In genomic region chr2:229179598-229179997, GRCh38 we compare ENCODE assay signal across 13 cellular contexts.
"Had no signal": no experiment of that assay in that cellular context is flagged by ENCODE, and none has a peak within 500 bp of the region (broad histone marks: within the 10 kb centered on the region; RNA-seq: fewer than 3 reads in every experiment).

No MANE protein-coding gene starts in this region.

- ATAC-seq: left colon; stimulated activated naive CD8-positive, alpha-beta T cell treated with anti-CD3 and anti-CD28 coated beads, Interleukin-15, amount 100 ng/mL, for 72 hours had no signal

- H3K4me1 ChIP-seq: thyroid gland had no signal

- H3K4me3 ChIP-seq: thyroid gland had no signal

- H3K27ac ChIP-seq: brain microvascular endothelial cell, thyroid gland had no signal

- H3K36me3 ChIP-seq: brain microvascular endothelial cell, thyroid gland had no signal

- DNase-seq: activated B cell treated with CpG ODN at 0.5 μM for 24 hours; activated CD4-positive, alpha-beta T cell treated with anti-CD3 and anti-CD28 coated beads, Interleukin-2, amount 10 ng/mL, durations not matched to agents 7 days and 5 days; activated CD8-positive, alpha-beta memory T cell treated with anti-CD3 and anti-CD28 coated beads for 24 hours; activated naive CD4-positive, alpha-beta T cell treated with anti-CD3 and anti-CD28 coated beads for 36 hours; brain microvascular endothelial cell; endodermal cell; erythroblast; immature natural killer cell; left colon; stimulated activated CD4-positive, alpha-beta T cell treated with anti-CD3 and anti-CD28 coated beads, Interleukin-15, amount 100 ng/mL, for 24 hours; stimulated activated CD4-positive, alpha-beta T cell treated with anti-CD3 and anti-CD28 coated beads, Interleukin-4, amount 100 ng/mL, for 24 hours; stimulated activated naive CD8-positive, alpha-beta T cell treated with anti-CD3 and anti-CD28 coated beads, Interleukin-15, amount 100 ng/mL, for 72 hours; thyroid gland had no signal

- H3K27me3 ChIP-seq: brain microvascular endothelial cell, thyroid gland had no signal

- H3K9me3 ChIP-seq: thyroid gland had no signal
